ENCODE assay signal across 9 cellular contexts in the genomic region with DNA sequence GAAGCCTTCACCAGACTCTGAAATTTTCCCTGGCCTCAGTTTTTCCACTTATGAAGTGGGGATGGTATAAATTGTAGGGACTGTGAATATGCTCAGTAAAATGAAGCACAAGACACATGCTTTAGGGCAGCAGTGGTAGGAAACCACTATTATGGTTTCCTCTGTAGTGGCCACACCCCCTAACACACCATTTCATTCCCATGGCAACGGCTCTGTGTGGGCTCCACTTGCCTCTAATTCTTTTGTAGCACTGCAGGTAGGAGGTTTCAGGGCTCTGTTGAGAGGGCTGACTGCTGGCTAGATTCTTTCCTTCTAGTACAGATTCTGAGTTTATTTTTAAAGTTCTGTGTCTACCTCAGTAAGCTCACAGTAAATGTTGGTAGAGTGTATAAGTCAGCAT. TPM values are rescaled to one million over a fixed set of nuclear protein-coding genes. Genes with fewer than 3 reads are reported as not detected.
DNase-seq lines count a peak whose midpoint lies in the region; ATAC-seq and TF ChIP-seq lines count a peak whose summit lies in the region.
"Had no signal": no experiment of that assay in that cellular context is flagged by ENCODE, and none has a peak within 500 bp of the region (broad histone marks: within the 10 kb centered on the region; RNA-seq: fewer than 3 reads in every experiment).

No MANE protein-coding gene starts in this region.

- H3K36me3 Mint-ChIP-seq in H9 (ENCODE audit: insufficient read depth in 1 of 3, low read depth in 3 of 3) (peaks cover 6 to 7% (median 7%) of the 10 kb centered on the region in 3 experiments; a peak in 5 of 7 replicates), brain (no peaks in the 10 kb centered on the region)

- H3K4ac ChIP-seq in H9 (ENCODE audit: low read depth, low read length) = no peak overlapping the region

- no peak overlapping the region for H2BK12ac ChIP-seq in H9 (ENCODE audit: insufficient read length, low read depth, low read length)

- H3K4me1 Mint-ChIP-seq in H9 = peaks cover 7 to 16% of the 10 kb centered on the region in 2 experiments; a peak in 2 of 4 replicates
- peaks cover 44% of the 10 kb centered on the region for H3K4me1 Mint-ChIP-seq in brain

- H3K4me3 ChIP-seq in BLaER1 treated with 17β-estradiol and CSF1 and Interleukin-3, amounts not matched to agents 10 nM and 100 nM = no peak overlapping the region
- H3K4me3 ChIP-seq in Peyer's patch = no peak overlapping the region
- H3K4me3 ChIP-seq in aorta (ENCODE audit: low read length in 2 of 2) = no peak overlapping the region
- H3K4me3 ChIP-seq in dorsolateral prefrontal cortex = no peak overlapping the region

- ATAC-seq in aorta (ENCODE audit: low FRiP score) (no peak), HG03439 (IDR thresholded peaks at IDR 0.05; ENCODE audit: unreplicated experiment) (no peak)

- H3K4me2 ChIP-seq in BLaER1 treated with 17β-estradiol and CSF1 and Interleukin-3, amounts not matched to agents 10 nM and 100 nM = peak overlapping the region in 9 of 11 experiments; percentile 15 to 40 (median 29); a peak in 11 of 22 replicates
- no peak overlapping the region for H3K4me2 ChIP-seq in H9 (ENCODE audit: insufficient read depth, insufficient read length, low read length)

- peaks cover 0 to 10% (median 0%) of the 10 kb centered on the region in 11 experiments; a peak in 7 of 22 replicates for H3K9me3 ChIP-seq in BLaER1 treated with 17β-estradiol and CSF1 and Interleukin-3, amounts not matched to agents 10 nM and 100 nM (replicated peaks in 1 of 11)
- H3K9me3 ChIP-seq in H9 (ENCODE audit: control insufficient read depth, low read depth, low read length) (peaks cover 58% of the 10 kb centered on the region), Peyer's patch (no peaks in the 10 kb centered on the region), aorta (ENCODE audit: control insufficient read depth, low read length) (no peaks in the 10 kb centered on the region)

- H2BK120ac ChIP-seq in H9 (ENCODE audit: low read depth, low read length, poor library complexity, severe bottlenecking) = no peak overlapping the region

- H3K23me2 ChIP-seq in H9 (ENCODE audit: insufficient read length, low read depth, low read length, poor library complexity, severe bottlenecking) = peaks cover 8% of the 10 kb centered on the region

- no peak overlapping the region for H3K9ac ChIP-seq in BLaER1 treated with 17β-estradiol and CSF1 and Interleukin-3, amounts not matched to agents 10 nM and 100 nM
- H3K9ac ChIP-seq in H9 (ENCODE audit: extremely low read depth, insufficient read length, low read length) = no peak overlapping the region

- H3K36me3 ChIP-seq in BLaER1 treated with 17β-estradiol and CSF1 and Interleukin-3, amounts not matched to agents 10 nM and 100 nM = no peaks in the 10 kb centered on the region
- no peaks in the 10 kb centered on the region for H3K36me3 ChIP-seq in Peyer's patch
- H3K36me3 ChIP-seq in aorta (ENCODE audit: control insufficient read depth in 1 of 2, insufficient read depth in 2 of 2, low read length in 1 of 2) = no peaks in the 10 kb centered on the region

- no peak overlapping the region for H3K14ac ChIP-seq in H9 (ENCODE audit: insufficient read depth, low read length)

- no peak overlapping the region for H4K91ac ChIP-seq in H9 (ENCODE audit: insufficient read length, low read depth, low read length)

- H3K4me3 Mint-ChIP-seq in H9 = no peak overlapping the region
- H3K4me3 Mint-ChIP-seq in brain = peak overlapping the region in 3 of 5 experiments; percentile 41 to 55 (median 51)
- H3K4me3 Mint-ChIP-seq: activated B cell treated with CpG ODN at 0.5 μM for 24 hours had no signal

- TF ChIP-seq POLR2A in Peyer's patch (IDR thresholded peaks at IDR 0.05) = no peak

- intact Hi-C loops in aorta (cut with DNase I) = loop anchor here in 1 of 2 donors (10.0 kb wide), 1 partner anchor 409 kb away; a partner anchor contains a TSS
- intact Hi-C loops in dorsolateral prefrontal cortex (cut with DNase I) = loop anchor here in 1 of 2 donors (10.0 kb wide), 2 partner anchors 239 to 499 kb away; a partner anchor contains a TSS

- TF ChIP-seq CTCF in H9 (conservative IDR thresholded peaks at IDR 0.05) (no peak), Peyer's patch (IDR thresholded peaks at IDR 0.05) (no peak), brain (conservative IDR thresholded peaks at IDR 0.05) (no peak), dorsolateral prefrontal cortex (IDR thresholded peaks at IDR 0.05 in 54 of 56, conservative IDR thresholded peaks at IDR 0.05 in 2 of 56; ENCODE audit: low read depth in 1 of 56, partially characterized antibody in 56 of 56) (no peak)

- H2BK20ac ChIP-seq in H9 (ENCODE audit: low read depth, low read length, poor library complexity, severe bottlenecking) = no peak overlapping the region

- H3K56ac ChIP-seq in H9 (ENCODE audit: insufficient read length, low read depth, low read length) = no peak overlapping the region

- no peak overlapping the region for H2BK5ac ChIP-seq in H9 (ENCODE audit: insufficient read length, low read length)

- WGBS in H9 (ENCODE audit: extremely low coverage, insufficient read length, low lambda C conversion rate) = no CpG with 5 or more reads among the region's 1 CpG
- 57 to 66% methylated on average over 1 of the region's 1 CpG for WGBS in aorta, 2 donors

- H3K9me3 Mint-ChIP-seq in H9 (peaks cover 72 to 73% of the 10 kb centered on the region in 2 experiments), brain (peaks cover 0 to 8% (median 0%) of the 10 kb centered on the region in 5 experiments)
- H3K9me3 Mint-ChIP-seq: activated B cell treated with CpG ODN at 0.5 μM for 24 hours had no signal

- H3K27me3 Mint-ChIP-seq in H9 (ENCODE audit: low read depth) = no peaks in the 10 kb centered on the region; the same call in 1 of the 2 replicates
- peaks cover 6% of the 10 kb centered on the region for H3K27me3 Mint-ChIP-seq in brain
- H3K27me3 Mint-ChIP-seq: activated B cell treated with CpG ODN at 0.5 μM for 24 hours had no signal

- H4K8ac ChIP-seq in H9 (replicated peaks; ENCODE audit: insufficient read length, low read depth, low read length) = no peak overlapping the region

- peaks cover 0 to 3% (median 0%) of the 10 kb centered on the region in 11 experiments; a peak in 5 of 22 replicates for H4K20me1 ChIP-seq in BLaER1 treated with 17β-estradiol and CSF1 and Interleukin-3, amounts not matched to agents 10 nM and 100 nM
- no peaks in the 10 kb centered on the region for H4K20me1 ChIP-seq in H9 (ENCODE audit: control insufficient read depth, insufficient read depth, insufficient read length)

- H3K23ac ChIP-seq in H9 (ENCODE audit: insufficient read length, low read depth, low read length) = no peak overlapping the region

- H3K79me1 ChIP-seq in H9 (ENCODE audit: insufficient read depth, low read depth, low read length, poor library complexity, severe bottlenecking) = no peaks in the 10 kb centered on the region

- no peak overlapping the region for H3K18ac ChIP-seq in H9 (ENCODE audit: insufficient read length, low read depth, low read length)

- H2AFZ ChIP-seq in H9 (ENCODE audit: low read length) = no peak overlapping the region

- DNase-seq in H9 = peak; percentile 45
- peak in 2 of 3 donors; percentile 31 to 55 for DNase-seq in Peyer's patch
- DNase-seq in aorta = no peak
- no peak for DNase-seq in DMS79 (lab: John Stamatoyannopoulos, UW)
- no peak for DNase-seq in dorsolateral prefrontal cortex
- DNase-seq: activated B cell treated with CpG ODN at 0.5 μM for 24 hours had no signal

- H4K5ac ChIP-seq in H9 (ENCODE audit: insufficient read length, low read depth, low read length) = no peak overlapping the region

- H3K27ac ChIP-seq in BLaER1 treated with 17β-estradiol and CSF1 and Interleukin-3, amounts not matched to agents 10 nM and 100 nM = peak overlapping the region in 1 of 11 experiments; percentile 20; a peak in 1 of 22 replicates
- no peak overlapping the region for H3K27ac ChIP-seq in H9 (ENCODE audit: insufficient read length, low read depth, low read length)
- H3K27ac ChIP-seq in Peyer's patch = no peak overlapping the region
- H3K27ac ChIP-seq in aorta (ENCODE audit: low read depth in 1 of 2, low read length in 2 of 2) = no peak overlapping the region
- no peak overlapping the region for H3K27ac ChIP-seq in dorsolateral prefrontal cortex

- no peak overlapping the region for H2BK15ac ChIP-seq in H9 (ENCODE audit: low read depth, low read length)

- H3K27me3 ChIP-seq in BLaER1 treated with 17β-estradiol and CSF1 and Interleukin-3, amounts not matched to agents 10 nM and 100 nM = peaks cover 8 to 71% (median 43%) of the 10 kb centered on the region in 11 experiments; a peak in 21 of 22 replicates
- no peaks in the 10 kb centered on the region for H3K27me3 ChIP-seq in H9 (ENCODE audit: insufficient read depth, low read length)
- no peaks in the 10 kb centered on the region for H3K27me3 ChIP-seq in Peyer's patch
- no peaks in the 10 kb centered on the region for H3K27me3 ChIP-seq in aorta (ENCODE audit: control insufficient read depth in 1 of 2, insufficient read depth in 2 of 2, low read length in 1 of 2)
- H3K27me3 ChIP-seq in dorsolateral prefrontal cortex = peaks cover 0 to 24% (median 0%) of the 10 kb centered on the region in 45 donors

- no peak overlapping the region for H3T11ph ChIP-seq in H9 (ENCODE audit: low read length)

- H3K27ac Mint-ChIP-seq in H9 (peak overlapping the region in 1 of 3 experiments; percentile 86; a peak in 2 of 7 replicates), brain (peak overlapping the region in 2 of 5 experiments; percentile 77 to 89)
- H3K27ac Mint-ChIP-seq: activated B cell treated with CpG ODN at 0.5 μM for 24 hours had no signal

- peaks cover 11% of the 10 kb centered on the region; the same call in 1 of the 2 replicates for H3K79me2 ChIP-seq in H9 (ENCODE audit: insufficient read depth, low read length)

- peaks cover 10 to 22% (median 18%) of the 10 kb centered on the region in 10 experiments; a peak in 19 of 20 replicates for H3K4me1 ChIP-seq in BLaER1 treated with 17β-estradiol and CSF1 and Interleukin-3, amounts not matched to agents 10 nM and 100 nM
- H3K4me1 ChIP-seq in H9 (ENCODE audit: insufficient read depth, low read length) = no peaks in the 10 kb centered on the region
- H3K4me1 ChIP-seq in Peyer's patch = peaks cover 0 to 6% (median 0%) of the 10 kb centered on the region in 4 donors
- H3K4me1 ChIP-seq in aorta (ENCODE audit: control insufficient read depth in 1 of 2, insufficient read depth in 2 of 2, low read length in 2 of 2) = no peaks in the 10 kb centered on the region

- H2AK5ac ChIP-seq in H9 (ENCODE audit: insufficient read length, low read length) = no peak overlapping the region

RNA-seq across cellular contexts. Expression of a gene that starts 3.5 kb away (rescaled TPM):
- 46.1 and 50.3 TPM in 2 replicates for total RNA-seq in H9 (2021)
- 10 to 100 TPM in 3 of 4 donors, 1 to 10 TPM in 1; 7.2 to 19.0 (median 13.6) TPM for total RNA-seq in Peyer's patch
- polyA plus RNA-seq in brain (ENCODE audit: insufficient read depth, low read depth, low replicate concordance) = 12.0 TPM
- 10 to 100 TPM; 23.2 to 24.8 TPM for total RNA-seq in aorta
- 10 to 100 TPM in 1 of 2 donors, 1 to 10 TPM in 1; 8.1 to 10.9 TPM for polyA plus RNA-seq in aorta
- 10 to 100 TPM; 19.6 to 44.8 (median 33.2) TPM for total RNA-seq in dorsolateral prefrontal cortex

Comparison
In these comparisons a context has a peak if more than half of its experiments do, and no peak if none do; other contexts are left out.
1. DNase-seq: peak in H9 (single experiment) and Peyer's patch (2 of 3); none in aorta (0 of 2), DMS79 (single experiment) and dorsolateral prefrontal cortex (0 of 10).
2. H3K4me3 Mint-ChIP-seq: peak in brain (3 of 5); none in H9 (0 of 2).